Comparison of ENCODE assay signal across 8 cellular contexts in the genomic region with DNA sequence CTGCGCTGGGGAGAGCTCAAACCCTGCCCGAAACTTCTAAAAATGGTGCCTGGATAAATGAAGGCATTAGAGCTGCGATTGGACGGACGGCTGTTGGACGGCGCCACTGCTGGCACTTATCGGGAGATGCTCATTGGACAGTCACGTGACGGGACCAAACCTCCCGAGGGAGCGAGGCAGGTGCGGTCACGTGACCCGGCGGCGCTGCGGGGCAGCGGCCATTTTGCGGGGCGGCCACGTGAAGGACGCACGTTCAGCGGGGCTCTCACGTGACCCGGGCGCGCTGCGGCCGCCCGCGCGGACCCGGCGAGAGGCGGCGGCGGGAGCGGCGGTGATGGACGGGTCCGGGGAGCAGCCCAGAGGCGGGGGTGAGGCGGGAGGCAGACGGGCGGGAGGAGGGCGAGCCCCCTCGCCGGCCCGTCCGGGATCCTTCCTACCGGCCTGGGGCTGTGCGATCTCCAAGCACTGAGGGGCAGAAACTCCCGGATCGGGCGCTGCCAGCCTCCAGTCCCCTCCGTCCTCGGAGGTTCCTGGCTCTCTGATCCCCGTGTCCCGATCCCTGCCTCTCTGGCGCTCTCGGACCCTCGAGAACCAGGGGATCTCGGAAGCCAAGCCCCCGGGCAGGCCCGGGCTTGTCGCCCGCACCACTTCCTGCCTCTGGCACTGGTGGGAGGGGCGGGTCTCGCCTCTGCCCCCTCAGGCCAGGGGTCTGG. TPM values are rescaled to one million over a fixed set of nuclear protein-coding genes. Genes with fewer than 3 reads are reported as not detected.
DNase-seq lines count a peak whose midpoint lies in the region; ATAC-seq and TF ChIP-seq lines count a peak whose summit lies in the region.

A gene (plus strand): TSS at position 281 of the 713 bp plus-strand sequence. CDS start 54 bp downstream, at position 335.

- peaks cover 19% of the 10 kb centered on the region for H3K79me2 ChIP-seq in Loucy (ENCODE audit: insufficient read depth, low read length)

- no peaks in the 10 kb centered on the region for H3K9me2 ChIP-seq in Loucy (replicated peaks; ENCODE audit: low read depth, low read length)

- peaks cover 9% of the 10 kb centered on the region for H3K4me1 ChIP-seq in Loucy (ENCODE audit: insufficient read depth, low read length, poor library complexity, severe bottlenecking)

- no peaks in the 10 kb centered on the region for H3K27me3 ChIP-seq in Loucy (ENCODE audit: insufficient read depth, low read length, poor library complexity, severe bottlenecking)

- peak; percentile 89 for ATAC-seq in stimulated activated naive CD8-positive, alpha-beta T cell treated with anti-CD3 and anti-CD28 coated beads, Interleukin-15, Interleukin-2, amounts not matched to agents 100 U/mL and 50 U/mL, for 24 hours

- DNase-seq in ELF-1 (ENCODE audit: low read depth, low spot score) (peak; percentile 99), H4 (ENCODE audit: low spot score) (peak; percentile 99), SHP77 (lab: John Stamatoyannopoulos, UW) (peak; percentile 95 to 98), fibroblast of pulmonary artery (ENCODE audit: low read depth) (peak; percentile 97)
- peak; percentile 81 for DNase-seq in activated effector memory CD4-positive, alpha-beta T cell treated with Interleukin-2 at 50 U/mL for 16 hours
- peak; percentile 98 for DNase-seq in stimulated activated naive CD8-positive, alpha-beta T cell treated with anti-CD3 and anti-CD28 coated beads, Interleukin-15, Interleukin-2, amounts not matched to agents 100 U/mL and 50 U/mL, for 24 hours

- H3K9me3 Mint-ChIP-seq in nephron = no peaks in the 10 kb centered on the region

- H3K4me3 Mint-ChIP-seq in nephron = peak within 1 kb of the TSS; percentile 85 to 90 (median 89)

- peaks cover 4% of the 10 kb centered on the region for H3K27me3 Mint-ChIP-seq in nephron (ENCODE audit: low read depth)

- H3K4me1 Mint-ChIP-seq in nephron = peaks cover 13% of the 10 kb centered on the region

- H2AFZ ChIP-seq in Loucy (ENCODE audit: low read length) = peak within 1 kb of the TSS; percentile 87

- H3K27ac Mint-ChIP-seq in nephron = peak within 1 kb of the TSS; percentile 92 to 97 (median 96)

- no peaks in the 10 kb centered on the region for H4K20me1 ChIP-seq in Loucy (ENCODE audit: insufficient read depth, low read length, poor library complexity, severe bottlenecking)

- TF ChIP-seq CTCF in Loucy (conservative IDR thresholded peaks at IDR 0.05; ENCODE audit: low read length) = 0 out of 2 replicates have a peak, but pooled peaks have one; percentile 15
- no peak for TF ChIP-seq CTCF in fibroblast of pulmonary artery (IDR thresholded peaks at IDR 0.05; ENCODE audit: low read length, missing control alignments)
- TF ChIP-seq CTCF in nephron (IDR thresholded peaks at IDR 0.05; ENCODE audit: unreplicated experiment in 3 of 3) = no peak

- H3K9ac ChIP-seq in Loucy (ENCODE audit: low read depth, low read length, poor library complexity, severe bottlenecking) = peak within 1 kb of the TSS; percentile 97

- peaks cover 17% of the 10 kb centered on the region for H3K36me3 Mint-ChIP-seq in nephron (ENCODE audit: low read depth)

- H3K4me2 ChIP-seq in Loucy (ENCODE audit: low read depth, low read length, poor library complexity, severe bottlenecking) = peak within 1 kb of the TSS; percentile 88

- H3F3A ChIP-seq in Loucy (ENCODE audit: low read depth) = no peaks in the 10 kb centered on the region

- H3K36me3 ChIP-seq in Loucy (ENCODE audit: insufficient read depth, low read length) = no peaks in the 10 kb centered on the region

- no peaks in the 10 kb centered on the region for H3K9me3 ChIP-seq in Loucy (ENCODE audit: insufficient read depth, low read depth, low read length)

- H3K4me3 ChIP-seq in Loucy (ENCODE audit: low read length, poor library complexity, severe bottlenecking) = peak within 1 kb of the TSS; percentile 81
- peak within 1 kb of the TSS; percentile 96 for H3K4me3 ChIP-seq in fibroblast of pulmonary artery (replicated peaks; ENCODE audit: low read depth, low read length)

RNA-seq across cellular contexts. Expression of the gene that starts here (rescaled TPM):
- total RNA-seq in H4 (2014; rRNA removed; shearing (Covaris generic)) = 132 and 135 TPM in 2 replicates

Comparison
In these comparisons a context has a peak if more than half of its experiments do, and no peak if none do; other contexts are left out.
1. Peak in every context shown above with its lines: DNase-seq, ATAC-seq and H3K4me3 ChIP-seq.